ENCODE assay signal across 16 cellular contexts in the genomic region with DNA sequence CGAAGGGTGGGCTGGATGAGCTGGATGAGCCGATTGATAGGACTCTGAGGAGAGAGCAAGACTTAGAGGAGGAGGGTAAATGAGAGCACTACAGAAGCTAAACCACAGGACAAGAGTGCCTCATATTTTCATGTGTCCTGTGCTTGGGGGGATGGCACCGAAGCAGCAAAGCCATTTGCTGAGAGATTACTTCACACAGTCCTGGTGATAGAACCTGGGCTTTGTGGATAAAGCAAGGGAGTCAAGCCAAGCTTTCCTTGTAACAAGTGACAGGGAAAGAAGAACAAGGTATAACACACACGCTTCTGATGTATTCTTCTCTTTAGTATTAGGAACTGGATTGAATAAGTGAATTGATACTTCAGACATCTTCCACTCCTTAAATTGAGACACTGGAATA.
DNase-seq lines count a peak whose midpoint lies in the region; ATAC-seq and TF ChIP-seq lines count a peak whose summit lies in the region.
"Had no signal": no experiment of that assay in that cellular context is flagged by ENCODE, and none has a peak within 500 bp of the region (broad histone marks: within the 10 kb centered on the region; RNA-seq: fewer than 3 reads in every experiment).

No MANE protein-coding gene starts in this region.

- 86% methylated on average over 4 of the region's 4 CpGs for WGBS in right cardiac atrium

- ATAC-seq in GM23338 (no peak), right cardiac atrium (no peak)
- no peak for ATAC-seq in naive thymus-derived CD4-positive, alpha-beta T cell
- ATAC-seq: GM12878 had no signal

- CTCF ChIA-PET in naive thymus-derived CD4-positive, alpha-beta T cell (lab: Charles Lee): no interaction called here

- peak overlapping the region; percentile 78; the same call in 1 of the 2 replicates for H2AFZ ChIP-seq in GM23338
- H2AFZ ChIP-seq: GM23248 had no signal

- no peaks in the 10 kb centered on the region for H4K20me1 ChIP-seq in GM23338 (replicated peaks; ENCODE audit: insufficient read depth)

- H3K36me3 Mint-ChIP-seq in GM23338 (ENCODE audit: low read depth): peaks cover 16% of the 10 kb centered on the region; the same call in 2 of the 3 replicates
- no peaks in the 10 kb centered on the region for H3K36me3 Mint-ChIP-seq in naive thymus-derived CD4-positive, alpha-beta T cell
- H3K36me3 Mint-ChIP-seq: CD4-positive, alpha-beta memory T cell had no signal

- H3K27ac Mint-ChIP-seq in GM23338: no peak overlapping the region; the same call in 1 of the 2 replicates
- H3K27ac Mint-ChIP-seq in naive thymus-derived CD4-positive, alpha-beta T cell: no peak overlapping the region
- H3K27ac Mint-ChIP-seq: CD4-positive, alpha-beta memory T cell; HFFc6 had no signal

- intact Hi-C loops in right cardiac atrium (cut with DNase I): no loop called here
- intact Hi-C loops in naive thymus-derived CD4-positive, alpha-beta T cell (cut with micrococcal nuclease): no loop called here

- H3F3A ChIP-seq in GM23338 (replicated peaks; ENCODE audit: low read depth): no peaks in the 10 kb centered on the region

- POLR2A ChIA-PET in naive thymus-derived CD4-positive, alpha-beta T cell (lab: Charles Lee): no interaction called here

- H3K4me1 ChIP-seq in GM23338 (ENCODE audit: insufficient read depth) (no peaks in the 10 kb centered on the region), right cardiac atrium (ENCODE audit: control insufficient read depth, insufficient read depth, low read length) (no peaks in the 10 kb centered on the region)
- H3K4me1 ChIP-seq in naive thymus-derived CD4-positive, alpha-beta T cell (ENCODE audit: control insufficient read depth in 2 of 2, insufficient read depth in 2 of 2, low read length in 2 of 2): no peaks in the 10 kb centered on the region
- H3K4me1 ChIP-seq: HAP-1 had no signal

- H3K27me3 ChIP-seq in GM23338 (ENCODE audit: insufficient read depth): no peaks in the 10 kb centered on the region
- H3K27me3 ChIP-seq in right cardiac atrium (ENCODE audit: control insufficient read depth, insufficient read depth): no peaks in the 10 kb centered on the region
- H3K27me3 ChIP-seq in naive thymus-derived CD4-positive, alpha-beta T cell (ENCODE audit: control insufficient read depth in 2 of 2, insufficient read depth in 2 of 2, low read length in 2 of 2): no peaks in the 10 kb centered on the region

- TF ChIP-seq CTCF in GM23338 (conservative IDR thresholded peaks at IDR 0.05; ENCODE audit: low read depth in 2 of 2): no peak

- no peaks in the 10 kb centered on the region for H3K27me3 Mint-ChIP-seq in GM23338 (ENCODE audit: insufficient read depth, low read depth, poor library complexity)
- no peaks in the 10 kb centered on the region for H3K27me3 Mint-ChIP-seq in naive thymus-derived CD4-positive, alpha-beta T cell
- H3K27me3 Mint-ChIP-seq: CD4-positive, alpha-beta memory T cell had no signal

- H3K4me1 Mint-ChIP-seq in GM23338: no peaks in the 10 kb centered on the region
- H3K4me1 Mint-ChIP-seq in naive thymus-derived CD4-positive, alpha-beta T cell: no peaks in the 10 kb centered on the region
- H3K4me1 Mint-ChIP-seq: CD4-positive, alpha-beta memory T cell had no signal

- 0 out of 2 replicates have a peak, but pooled peaks cover under 1% of the 10 kb centered on the region for H3K9me2 ChIP-seq in GM23338 (ENCODE audit: insufficient read depth)

- H3K4me3 ChIP-seq in GM23338: no peak overlapping the region
- no peak overlapping the region for H3K4me3 ChIP-seq in right cardiac atrium (ENCODE audit: low read length)
- H3K4me3 ChIP-seq in naive thymus-derived CD4-positive, alpha-beta T cell (ENCODE audit: low read length): no peak overlapping the region
- H3K4me3 ChIP-seq: GM12878, GM23248, HAP-1 had no signal

- no peak for DNase-seq in GM23338 (ENCODE audit: low spot score)
- peak; percentile 36 for DNase-seq in NCI-H69 (lab: John Stamatoyannopoulos, UW)
- peak; percentile 24 for DNase-seq in cerebellum (ENCODE audit: low spot score)
- DNase-seq in right cardiac atrium: no peak
- DNase-seq in NCI-H510A (lab: John Stamatoyannopoulos, UW): no peak
- DNase-seq in naive thymus-derived CD4-positive, alpha-beta T cell: no peak
- DNase-seq: Calu3; CD4-positive, alpha-beta memory T cell; COR-L47; DMS53; DMS79 treated with DMSO at 0.1 percent for 48 hours; GDM1; GM23248; HFFc6 had no signal

- H3K4me3 Mint-ChIP-seq in GM23338: no peak overlapping the region
- H3K4me3 Mint-ChIP-seq in naive thymus-derived CD4-positive, alpha-beta T cell: no peak overlapping the region
- H3K4me3 Mint-ChIP-seq: CD4-positive, alpha-beta memory T cell; HFFc6 had no signal

- H3K4me2 ChIP-seq in GM23338: no peak overlapping the region

- no peaks in the 10 kb centered on the region for H3K79me2 ChIP-seq in GM23338 (replicated peaks; ENCODE audit: insufficient read depth)

- H3K9me3 Mint-ChIP-seq in GM23338: peaks cover 27% of the 10 kb centered on the region
- H3K9me3 Mint-ChIP-seq in naive thymus-derived CD4-positive, alpha-beta T cell: peaks cover 0 to 33% (median 5%) of the 10 kb centered on the region in 11 donors

- H3K9me3 ChIP-seq in right cardiac atrium (ENCODE audit: control insufficient read depth, low read length): no peaks in the 10 kb centered on the region
- no peaks in the 10 kb centered on the region for H3K9me3 ChIP-seq in naive thymus-derived CD4-positive, alpha-beta T cell (ENCODE audit: control insufficient read depth in 2 of 3, low read length in 3 of 3)
- H3K9me3 ChIP-seq: HAP-1 had no signal

- peaks cover 6% of the 10 kb centered on the region; the same call in 1 of the 2 replicates for H3K36me3 ChIP-seq in GM23338 (ENCODE audit: insufficient read depth)
- H3K36me3 ChIP-seq in naive thymus-derived CD4-positive, alpha-beta T cell (ENCODE audit: control insufficient read depth in 2 of 3, insufficient read depth in 3 of 3, low read length in 3 of 3): no peaks in the 10 kb centered on the region
- H3K36me3 ChIP-seq: HAP-1 had no signal

- H3K27ac ChIP-seq in GM23338 (ENCODE audit: low read depth) (no peak overlapping the region), right cardiac atrium (ENCODE audit: low read length) (no peak overlapping the region)
- no peak overlapping the region for H3K27ac ChIP-seq in naive thymus-derived CD4-positive, alpha-beta T cell (ENCODE audit: low read depth, low read length)
- H3K27ac ChIP-seq: GM23248 had no signal

TF ChIP-seq in GM23338, 12 proteins besides CTCF, POLR2A, EP300 and RAD21 (continues in another document):
- TF ChIP-seq STAT1 (IDR thresholded peaks at IDR 0.05; ENCODE audit: unreplicated experiment): no peak
- TF ChIP-seq ZNF114 (CRISPR knock-in tag; IDR thresholded peaks at IDR 0.05): no peak
- TF ChIP-seq EZH2phosphoT487 (IDR thresholded peaks at IDR 0.05; ENCODE audit: unreplicated experiment): no peak
- TF ChIP-seq ETS1 (IDR thresholded peaks at IDR 0.05): no peak
- no peak for TF ChIP-seq ZNF331 (CRISPR knock-in tag; IDR thresholded peaks at IDR 0.05; ENCODE audit: low read depth)
- TF ChIP-seq CREB1 (CRISPR knock-in tag; IDR thresholded peaks at IDR 0.05; ENCODE audit: low read depth): no peak
- no peak for TF ChIP-seq EZH2 (IDR thresholded peaks at IDR 0.05; ENCODE audit: low read depth, unreplicated experiment)
- no peak for TF ChIP-seq NANOG (IDR thresholded peaks at IDR 0.05; ENCODE audit: borderline replicate concordance)
- TF ChIP-seq JUNB (IDR thresholded peaks at IDR 0.05; ENCODE audit: unreplicated experiment): no peak
- TF ChIP-seq, protein P1, sequence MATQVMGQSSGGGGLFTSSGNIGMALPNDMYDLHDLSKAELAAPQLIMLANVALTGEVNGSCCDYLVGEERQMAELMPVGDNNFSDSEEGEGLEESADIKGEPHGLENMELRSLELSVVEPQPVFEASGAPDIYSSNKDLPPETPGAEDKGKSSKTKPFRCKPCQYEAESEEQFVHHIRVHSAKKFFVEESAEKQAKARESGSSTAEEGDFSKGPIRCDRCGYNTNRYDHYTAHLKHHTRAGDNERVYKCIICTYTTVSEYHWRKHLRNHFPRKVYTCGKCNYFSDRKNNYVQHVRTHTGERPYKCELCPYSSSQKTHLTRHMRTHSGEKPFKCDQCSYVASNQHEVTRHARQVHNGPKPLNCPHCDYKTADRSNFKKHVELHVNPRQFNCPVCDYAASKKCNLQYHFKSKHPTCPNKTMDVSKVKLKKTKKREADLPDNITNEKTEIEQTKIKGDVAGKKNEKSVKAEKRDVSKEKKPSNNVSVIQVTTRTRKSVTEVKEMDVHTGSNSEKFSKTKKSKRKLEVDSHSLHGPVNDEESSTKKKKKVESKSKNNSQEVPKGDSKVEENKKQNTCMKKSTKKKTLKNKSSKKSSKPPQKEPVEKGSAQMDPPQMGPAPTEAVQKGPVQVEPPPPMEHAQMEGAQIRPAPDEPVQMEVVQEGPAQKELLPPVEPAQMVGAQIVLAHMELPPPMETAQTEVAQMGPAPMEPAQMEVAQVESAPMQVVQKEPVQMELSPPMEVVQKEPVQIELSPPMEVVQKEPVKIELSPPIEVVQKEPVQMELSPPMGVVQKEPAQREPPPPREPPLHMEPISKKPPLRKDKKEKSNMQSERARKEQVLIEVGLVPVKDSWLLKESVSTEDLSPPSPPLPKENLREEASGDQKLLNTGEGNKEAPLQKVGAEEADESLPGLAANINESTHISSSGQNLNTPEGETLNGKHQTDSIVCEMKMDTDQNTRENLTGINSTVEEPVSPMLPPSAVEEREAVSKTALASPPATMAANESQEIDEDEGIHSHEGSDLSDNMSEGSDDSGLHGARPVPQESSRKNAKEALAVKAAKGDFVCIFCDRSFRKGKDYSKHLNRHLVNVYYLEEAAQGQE (IDR thresholded peaks at IDR 0.05; ENCODE audit: unreplicated experiment): no peak

Comparison
In these comparisons a context has a peak if more than half of its experiments do, and no peak if none do; other contexts are left out.
1. DNase-seq: peak in NCI-H69 (single experiment) and cerebellum (single experiment); none in GM23338 (single experiment), right cardiac atrium (0 of 3), NCI-H510A (single experiment) and naive thymus-derived CD4-positive, alpha-beta T cell (0 of 9).